Comparison of ENCODE assay signal across 23 cellular contexts in the genomic region with DNA sequence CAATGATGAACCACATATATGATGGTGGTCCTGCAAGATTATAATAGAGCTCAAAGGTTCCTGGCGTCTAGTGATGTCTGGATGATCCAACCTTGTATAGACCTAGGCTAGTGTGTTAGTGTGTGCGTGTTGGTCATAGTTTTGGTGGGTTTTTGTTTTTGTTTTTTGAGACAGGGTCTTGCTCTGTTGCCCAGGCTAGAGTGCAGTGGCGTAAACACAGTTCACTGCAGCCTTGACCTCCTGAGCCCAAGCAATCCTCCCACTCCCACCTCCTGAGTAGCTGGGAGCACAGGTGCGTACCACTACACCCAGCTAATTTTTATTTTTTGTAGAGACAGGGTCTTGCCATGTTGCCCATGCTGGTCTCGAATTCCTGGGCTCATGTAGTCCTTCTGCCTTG. TPM values are rescaled to one million over a fixed set of nuclear protein-coding genes. Genes with fewer than 3 reads are reported as not detected.
"Had no signal": no experiment of that assay in that cellular context is flagged by ENCODE, and none has a peak within 500 bp of the region (broad histone marks: within the 10 kb centered on the region; RNA-seq: fewer than 3 reads in every experiment).

No MANE protein-coding gene starts in this region.

- H3K9me3 ChIP-seq: esophagus muscularis mucosa, gastrocnemius medialis, left ventricle myocardium inferior, sigmoid colon, thyroid gland, upper lobe of right lung had no signal

- H3K4me2 ChIP-seq: neural progenitor cell had no signal

- H3K9me3 Mint-ChIP-seq: activated naive CD4-positive, alpha-beta T cell treated with anti-CD3 and anti-CD28 coated beads, Interleukin-2, amount 50 U/mL, for 72 hours; activated T-helper 1 cell treated with anti-CD3 and anti-CD28 coated beads, Interleukin-12 subunit alpha, Interleukin-12 subunit beta, Interleukin-2, Interleukin-4 antibody, amounts not matched to agents 30 ng/mL and 10 ng/mL and 1 ng/mL, durations not matched to agents 14 hours and 24 hours and 36 hours; naive thymus-derived CD8-positive, alpha-beta T cell; neural progenitor cell; stimulated activated naive CD8-positive, alpha-beta T cell treated with anti-CD3 and anti-CD28 coated beads, Interleukin-15, Interleukin-2, amounts not matched to agents 100 ng/mL and 50 ng/mL, for 24 hours; T-helper 1 cell treated with Interleukin-12 subunit alpha and Interleukin-12 subunit beta and Interleukin-4 antibody, amounts not matched to agents 30 μg/mL and 1 μg/mL, for 36 hours had no signal

- H3K4me1 ChIP-seq: gastrocnemius medialis had no signal

- FAIRE-seq: astrocyte had no signal

- DNase-seq: activated CD4-positive, alpha-beta T cell treated with anti-CD3 and anti-CD28 coated beads, Interleukin-2, amount 50 U/mL, for 48 hours; activated CD4-positive, CD25-positive, alpha-beta regulatory T cell treated with anti-CD3 and anti-CD28 coated beads, Interleukin-2, amount 50 U/mL, for 72 hours; activated gamma-delta T cell; central memory CD4-positive, alpha-beta T cell; kidney glomerular epithelial cell; naive thymus-derived CD8-positive, alpha-beta T cell; sigmoid colon; stimulated activated CD4-positive, alpha-beta T cell treated with anti-CD3 and anti-CD28 coated beads, Interleukin-4, amount 100 ng/mL, for 4 hours; thyroid gland had no signal

- H3K27ac ChIP-seq: esophagus muscularis mucosa, gastrocnemius medialis, left ventricle myocardium inferior, neural progenitor cell, sigmoid colon, thyroid gland, upper lobe of right lung, VCaP had no signal

- H3K4me3 Mint-ChIP-seq: activated T-helper 1 cell treated with anti-CD3 and anti-CD28 coated beads, Interleukin-12 subunit alpha, Interleukin-12 subunit beta, Interleukin-2, Interleukin-4 antibody, amounts not matched to agents 30 ng/mL and 10 ng/mL and 1 ng/mL, durations not matched to agents 14 hours and 24 hours and 36 hours; neural progenitor cell; stimulated activated naive CD8-positive, alpha-beta T cell treated with anti-CD3 and anti-CD28 coated beads, Interleukin-15, Interleukin-2, amounts not matched to agents 100 ng/mL and 50 ng/mL, for 24 hours; T-helper 1 cell treated with Interleukin-12 subunit alpha and Interleukin-12 subunit beta and Interleukin-4 antibody, amounts not matched to agents 30 μg/mL and 1 μg/mL, for 36 hours had no signal

- H3K4me3 ChIP-seq: dorsolateral prefrontal cortex, esophagus muscularis mucosa, gastrocnemius medialis, left ventricle myocardium inferior, neural progenitor cell, sigmoid colon, thyroid gland, upper lobe of right lung had no signal

- H3K36me3 Mint-ChIP-seq: neural progenitor cell had no signal

- H3K9ac ChIP-seq: neural progenitor cell had no signal

- H2AFZ ChIP-seq: neural progenitor cell had no signal

- H3K36me3 ChIP-seq: gastrocnemius medialis, neural progenitor cell had no signal

- H3K27ac Mint-ChIP-seq: activated naive CD4-positive, alpha-beta T cell treated with anti-CD3 and anti-CD28 coated beads, Interleukin-2, amount 50 U/mL, for 72 hours; activated T-helper 1 cell treated with anti-CD3 and anti-CD28 coated beads, Interleukin-12 subunit alpha, Interleukin-12 subunit beta, Interleukin-2, Interleukin-4 antibody, amounts not matched to agents 30 ng/mL and 10 ng/mL and 1 ng/mL, durations not matched to agents 14 hours and 24 hours and 36 hours; neural progenitor cell; stimulated activated naive CD8-positive, alpha-beta T cell treated with anti-CD3 and anti-CD28 coated beads, Interleukin-15, Interleukin-2, amounts not matched to agents 100 ng/mL and 50 ng/mL, for 24 hours; T-helper 1 cell treated with Interleukin-12 subunit alpha and Interleukin-12 subunit beta and Interleukin-4 antibody, amounts not matched to agents 30 μg/mL and 1 μg/mL, for 36 hours had no signal

- H3K27me3 ChIP-seq: dorsolateral prefrontal cortex, esophagus muscularis mucosa, gastrocnemius medialis, neural progenitor cell, sigmoid colon, thyroid gland, upper lobe of right lung had no signal

RNA-seq across cellular contexts. Expression of gene OSM, which starts 13.3 kb away (rescaled TPM):
- total RNA-seq: astrocyte, left ventricle myocardium inferior, lung microvascular endothelial cell, renal cortical epithelial cell had no signal

RNA-seq across cellular contexts. Expression of gene LIF, which starts 33.4 kb away (rescaled TPM):
- total RNA-seq: gastrocnemius medialis; naive thymus-derived CD8-positive, alpha-beta T cell had no signal
- polyA plus RNA-seq: naive thymus-derived CD8-positive, alpha-beta T cell had no signal
